8 cellular contexts compared by ENCODE assay signal in genomic region chr20:40532103-40532502, GRCh38.
DNase-seq lines count a peak whose midpoint lies in the region; ATAC-seq and TF ChIP-seq lines count a peak whose summit lies in the region.

No MANE protein-coding gene starts in this region.

- TF ChIP-seq CTCF in 22Rv1 (IDR thresholded peaks at IDR 0.05) (peak; percentile 63), fibroblast of lung (conservative IDR thresholded peaks at IDR 0.05 in 1 of 2, IDR thresholded peaks at IDR 0.05 in 1 of 2; ENCODE audit: low read depth in 1 of 2, low read length in 2 of 2) (peak; percentile 17 to 35), colonic mucosa (IDR thresholded peaks at IDR 0.05) (no peak)

- H3K9ac ChIP-seq in NT2/D1 (ENCODE audit: insufficient read length, low read depth) (no peak overlapping the region), fibroblast of lung (ENCODE audit: insufficient read depth, low read length) (no peak overlapping the region), colonic mucosa (ENCODE audit: low read depth in 2 of 2, low read length in 2 of 2) (no peak overlapping the region)

- no peaks in the 10 kb centered on the region for H3K79me2 ChIP-seq in fibroblast of lung (ENCODE audit: control insufficient read depth, insufficient read depth, low read length)

- DNase-seq in DMS53 (lab: John Stamatoyannopoulos, UW) (peak; percentile 65), NT2/D1 (ENCODE audit: low read depth, low spot score) (peak; percentile 68), fibroblast of lung (ENCODE audit: low read depth in 2 of 2) (peak in 1 of 2 donors; percentile 34), amygdala (lab: John Stamatoyannopoulos, UW) (no peak), midbrain (lab: John Stamatoyannopoulos, UW) (no peak), colonic mucosa (no peak)

- intact Hi-C loops in colonic mucosa (cut with DNase I): no loop called here

- H3K36me3 ChIP-seq in NT2/D1 (ENCODE audit: insufficient read depth, insufficient read length, low read length) (no peaks in the 10 kb centered on the region), fibroblast of lung (ENCODE audit: control insufficient read depth, insufficient read depth, low read length) (no peaks in the 10 kb centered on the region), colonic mucosa (no peaks in the 10 kb centered on the region)

- no peak overlapping the region for H3K4me3 ChIP-seq in NT2/D1 (ENCODE audit: insufficient read length, low read depth)
- no peak overlapping the region for H3K4me3 ChIP-seq in fibroblast of lung (replicated peaks in 1 of 4; ENCODE audit: control extremely low read depth in 1 of 4, insufficient read depth in 1 of 4, low read depth in 3 of 4, low read length in 4 of 4)
- no peak overlapping the region for H3K4me3 ChIP-seq in colonic mucosa

- H3K9me3 ChIP-seq in NT2/D1 (ENCODE audit: insufficient read depth, low read length) (peaks cover 27% of the 10 kb centered on the region), fibroblast of lung (ENCODE audit: control insufficient read depth, insufficient read depth, low read depth, low read length) (no peaks in the 10 kb centered on the region), colonic mucosa (no peaks in the 10 kb centered on the region)

- no peak overlapping the region for H3K4me2 ChIP-seq in fibroblast of lung (ENCODE audit: extremely low read depth, insufficient read depth, low read length)

- H3K27me3 ChIP-seq in NT2/D1 (ENCODE audit: insufficient read depth, insufficient read length) (no peaks in the 10 kb centered on the region), fibroblast of lung (ENCODE audit: control insufficient read depth, insufficient read depth, low read length) (no peaks in the 10 kb centered on the region), colonic mucosa (no peaks in the 10 kb centered on the region)

- no peak for ATAC-seq in GM21786 (IDR thresholded peaks at IDR 0.05; ENCODE audit: unreplicated experiment)

- H2AFZ ChIP-seq in fibroblast of lung (ENCODE audit: low read length): no peak overlapping the region

- no peaks in the 10 kb centered on the region for H4K20me1 ChIP-seq in fibroblast of lung (ENCODE audit: control insufficient read depth, extremely low read depth, insufficient read depth, low read length)

- H3K27ac ChIP-seq in 22Rv1: no peak overlapping the region
- no peak overlapping the region for H3K27ac ChIP-seq in fibroblast of lung (ENCODE audit: insufficient read depth, low read length)
- H3K27ac ChIP-seq in colonic mucosa: no peak overlapping the region

- H3K4me1 ChIP-seq in NT2/D1 (ENCODE audit: insufficient read depth, insufficient read length): no peaks in the 10 kb centered on the region
- no peaks in the 10 kb centered on the region for H3K4me1 ChIP-seq in fibroblast of lung (ENCODE audit: control insufficient read depth, extremely low read depth, insufficient read depth, low read length)
- no peaks in the 10 kb centered on the region for H3K4me1 ChIP-seq in colonic mucosa

Comparison
In these comparisons a context has a peak if more than half of its experiments do, and no peak if none do; other contexts are left out.
1. DNase-seq: peak in DMS53 (single experiment) and NT2/D1 (single experiment); none in amygdala (0 of 56), midbrain (single experiment) and colonic mucosa (single experiment).